In genomic region chr1:203025721-203026665, GRCh38 we compare ENCODE assay signal across 8 cellular contexts. TPM values are rescaled to one million over a fixed set of nuclear protein-coding genes. Genes with fewer than 3 reads are reported as not detected.
DNase-seq lines count a peak whose midpoint lies in the region; ATAC-seq and TF ChIP-seq lines count a peak whose summit lies in the region.

PPFIA4 (plus strand) TSS chr1:203026491; CDS start chr1:203039009, 12,518 bp downstream.

- no peaks in the 10 kb centered on the region for H3K9me3 ChIP-seq in CD8-positive, alpha-beta T cell (ENCODE audit: low read length)
- H3K9me3 ChIP-seq in muscle layer of colon (ENCODE audit: low read length), result no peaks in the 10 kb centered on the region

- intact Hi-C loops in CD8-positive, alpha-beta T cell (cut with DNase I, micrococcal nuclease), result loop anchor here (1.0 to 10.0 kb wide), 9 partner anchors 19 to 1779 kb away; partner anchors contain the start of genes TMEM183A (in 2 of the 2), ADIPOR1 (in 1 of the 2), CYB5R1 (in 1 of the 2) and PCAT6 (in 1 of the 2)

- no peaks in the 10 kb centered on the region for H3K9me3 Mint-ChIP-seq in CD8-positive, alpha-beta T cell
- peaks cover 8% of the 10 kb centered on the region for H3K9me3 Mint-ChIP-seq in activated T-cell treated with anti-CD3 and anti-CD28 coated beads, Interleukin-2, amount 50 U/mL, for 24 hours

- H3K4me1 Mint-ChIP-seq in CD8-positive, alpha-beta T cell (ENCODE audit: low read depth), result peaks cover 8% of the 10 kb centered on the region
- peaks cover 14% of the 10 kb centered on the region for H3K4me1 Mint-ChIP-seq in activated T-cell treated with anti-CD3 and anti-CD28 coated beads, Interleukin-2, amount 50 U/mL, for 24 hours (ENCODE audit: low read depth)

- H3K36me3 ChIP-seq in CD8-positive, alpha-beta T cell (ENCODE audit: insufficient read depth, low read length), result peaks cover 20% of the 10 kb centered on the region
- H3K36me3 ChIP-seq in muscle layer of colon (ENCODE audit: insufficient read depth, low read length), result peaks cover 26% of the 10 kb centered on the region

- no peaks in the 10 kb centered on the region for H3K27me3 Mint-ChIP-seq in CD8-positive, alpha-beta T cell (ENCODE audit: low read depth)
- H3K27me3 Mint-ChIP-seq in activated T-cell treated with anti-CD3 and anti-CD28 coated beads, Interleukin-2, amount 50 U/mL, for 24 hours, result peaks cover 17% of the 10 kb centered on the region

- ATAC-seq in CD8-positive, alpha-beta T cell, result peak; percentile 94
- peak; percentile 79 for ATAC-seq in GM21390 (IDR thresholded peaks at IDR 0.05; ENCODE audit: unreplicated experiment)
- ATAC-seq in esophagus mucosa, result peak; percentile 94

- H3K4me1 ChIP-seq in CD8-positive, alpha-beta T cell (ENCODE audit: insufficient read depth, low read length), result peaks cover 11% of the 10 kb centered on the region
- H3K4me1 ChIP-seq in muscle layer of colon (ENCODE audit: insufficient read depth, low read length), result peaks cover 33% of the 10 kb centered on the region

- peaks cover 29% of the 10 kb centered on the region for H3K36me3 Mint-ChIP-seq in CD8-positive, alpha-beta T cell
- peaks cover 47% of the 10 kb centered on the region for H3K36me3 Mint-ChIP-seq in activated T-cell treated with anti-CD3 and anti-CD28 coated beads, Interleukin-2, amount 50 U/mL, for 24 hours (ENCODE audit: low read depth)

- POLR2A ChIA-PET in CD8-positive, alpha-beta T cell (lab: Charles Lee), result interaction anchor here (0.7 to 1.6 kb wide), 3 partner anchors 13 to 19 kb away, joined by 3 to 4 read pairs (median 4); partner anchors contain the start of gene TMEM183A

- peak within 1 kb of the TSS; percentile 98 for H3K4me3 ChIP-seq in CD8-positive, alpha-beta T cell (ENCODE audit: low read depth, low read length)
- peak within 1 kb of the TSS; percentile 75 for H3K4me3 ChIP-seq in muscle layer of colon (ENCODE audit: low read depth in 1 of 2, low read length in 2 of 2)

- H3K27ac ChIP-seq in CD8-positive, alpha-beta T cell (ENCODE audit: low read depth, low read length), result peak within 1 kb of the TSS; percentile 46
- H3K27ac ChIP-seq in muscle layer of colon (ENCODE audit: low read depth, low read length), result no peak within 1 kb of the TSS

- no peaks in the 10 kb centered on the region for H3K27me3 ChIP-seq in CD8-positive, alpha-beta T cell (ENCODE audit: insufficient read depth, low read length)
- no peaks in the 10 kb centered on the region for H3K27me3 ChIP-seq in muscle layer of colon (ENCODE audit: control insufficient read depth in 1 of 2, insufficient read depth in 2 of 2, low read length in 2 of 2)

- TF ChIP-seq CTCF in CD8-positive, alpha-beta T cell (IDR thresholded peaks at IDR 0.05), result no peak

- CTCF ChIA-PET in CD8-positive, alpha-beta T cell (lab: Charles Lee), result interaction anchor here (1.0 to 2.6 kb wide), 2 partner anchors 13 to 146 kb away, joined by 3 to 15 read pairs; no protein-coding TSS in a partner anchor

- peak within 1 kb of the TSS; percentile 56 for H3K27ac Mint-ChIP-seq in CD8-positive, alpha-beta T cell
- H3K27ac Mint-ChIP-seq in activated T-cell treated with anti-CD3 and anti-CD28 coated beads, Interleukin-2, amount 50 U/mL, for 24 hours, result peak within 1 kb of the TSS; percentile 45

- DNase-seq in CD8-positive, alpha-beta T cell, result peak; percentile 77 to 92 (median 84)
- DNase-seq in HuH-7.5 (ENCODE audit: low spot score), result peak; percentile 90
- DNase-seq in OCI-M1 (lab: John Stamatoyannopoulos, UW), result peak; percentile 95
- DNase-seq in activated T-cell treated with anti-CD3 and anti-CD28 coated beads, Interleukin-2, amount 50 U/mL, for 24 hours, result peak; percentile 92
- peak; percentile 56 to 66 for DNase-seq in stimulated activated CD8-positive, alpha-beta memory T cell treated with anti-CD3 and anti-CD28 coated beads, Interleukin-4, amount 100 ng/mL, for 4 hours (ENCODE audit: low read depth in 2 of 2, low spot score in 1 of 2)

- H3K4me3 Mint-ChIP-seq in CD8-positive, alpha-beta T cell, result peak within 1 kb of the TSS; percentile 79
- H3K4me3 Mint-ChIP-seq in activated T-cell treated with anti-CD3 and anti-CD28 coated beads, Interleukin-2, amount 50 U/mL, for 24 hours, result peak within 1 kb of the TSS; percentile 77

- peak within 1 kb of the TSS; percentile 44 for H3K9ac ChIP-seq in muscle layer of colon (ENCODE audit: low read length)

RNA-seq across cellular contexts. Expression of gene PPFIA4, which starts in this region (rescaled TPM):
- total RNA-seq in CD8-positive, alpha-beta T cell, result 1 to 10 TPM in 1 of 2 experiments, under 1 TPM in 1; 0.33 to 1.1 TPM
- total RNA-seq in esophagus mucosa, result 1.0 TPM
